ENCODE assay signal across 15 cellular contexts in genomic region chr1:51839094-51839493, GRCh38. TPM values are rescaled to one million over a fixed set of nuclear protein-coding genes. Genes with fewer than 3 reads are reported as not detected.
A peak's percentile ranks its signal among the peaks of the same experiment; 100 is the strongest.
DNase-seq lines count a peak whose midpoint lies in the region; TF ChIP-seq lines count a peak whose summit lies in the region.
"Had no signal": no experiment of that assay in that cellular context is flagged by ENCODE, and none has a peak within 500 bp of the region (broad histone marks: within the 10 kb centered on the region; RNA-seq: fewer than 3 reads in every experiment).

No MANE protein-coding gene starts in this region.

- BruUV-seq in A673 (replicated peaks; lab: Mats Ljungman, UMichigan) (no TSS peak), PC-9 (replicated peaks; lab: Mats Ljungman, UMichigan) (no TSS peak)

- H3K9me2 ChIP-seq in PC-9 (ENCODE audit: insufficient read depth), result no peaks in the 10 kb centered on the region

- H3K27ac ChIP-seq in A673 (ENCODE audit: low read depth, low read length, poor library complexity, severe bottlenecking) (peak overlapping the region; percentile 99), PC-9 (peak overlapping the region; percentile 24; the same call in 1 of the 2 replicates), VCaP (peak overlapping the region; percentile 37; the same call in 1 of the 2 replicates), epithelial cell of prostate (peak overlapping the region; percentile 4)
- H3K27ac ChIP-seq: A549; BLaER1 treated with 17β-estradiol and CSF1 and Interleukin-3, amounts not matched to agents 10 nM and 100 nM; GM23248 had no signal

- H3K4me2 ChIP-seq in PC-9, result no peak overlapping the region
- H3K4me2 ChIP-seq: A549; BLaER1 treated with 17β-estradiol and CSF1 and Interleukin-3, amounts not matched to agents 10 nM and 100 nM had no signal

- H3F3A ChIP-seq in PC-9 (ENCODE audit: insufficient read depth, low read depth), result peaks cover 19% of the 10 kb centered on the region

- H3K4me1 ChIP-seq in A673 (ENCODE audit: insufficient read depth, low read length, poor library complexity, severe bottlenecking) (peaks cover 46% of the 10 kb centered on the region), PC-9 (replicated peaks; ENCODE audit: insufficient read depth) (peaks cover 12% of the 10 kb centered on the region; the same call in 1 of the 2 replicates)
- H3K4me1 ChIP-seq: BLaER1 treated with 17β-estradiol and CSF1 and Interleukin-3, amounts not matched to agents 10 nM and 100 nM had no signal

- no peak overlapping the region for H2AFZ ChIP-seq in PC-9
- H2AFZ ChIP-seq: GM23248 had no signal

- H3K79me2 ChIP-seq in PC-9 (ENCODE audit: low read depth), result peaks cover 37% of the 10 kb centered on the region

- CTCF ChIA-PET in A673 (lab: Charles Lee), result no interaction called here
- CTCF ChIA-PET in PC-9 (lab: Charles Lee), result interaction anchor here (0.6 kb wide), 2 partner anchors 647 to 1187 kb away, joined by 3 to 4 read pairs; no protein-coding TSS in a partner anchor

- H3K4me3 ChIP-seq in A673 (ENCODE audit: low read depth, low read length, poor library complexity, severe bottlenecking), result peak overlapping the region; percentile 55
- no peak overlapping the region for H3K4me3 ChIP-seq in PC-9
- H3K4me3 ChIP-seq: A549; BLaER1 treated with 17β-estradiol and CSF1 and Interleukin-3, amounts not matched to agents 10 nM and 100 nM; GM12878; GM23248 had no signal

- H4K20me1 ChIP-seq in PC-9 (ENCODE audit: insufficient read depth), result peaks cover 15% of the 10 kb centered on the region; the same call in 1 of the 2 replicates

- intact Hi-C loops in A673 (cut with micrococcal nuclease; ENCODE audit: unreplicated experiment), result no loop called here
- intact Hi-C loops in PC-9 (cut with micrococcal nuclease; ENCODE audit: unreplicated experiment), result loop anchor here (10.0 kb wide), 1 partner anchor 166 kb away; no protein-coding TSS in a partner anchor

- no peak for TF ChIP-seq CTCF in A673 (conservative IDR thresholded peaks at IDR 0.05; ENCODE audit: low read depth, low read length)
- no peak for TF ChIP-seq CTCF in PC-9 (conservative IDR thresholded peaks at IDR 0.05)
- no peak for TF ChIP-seq CTCF in VCaP (conservative IDR thresholded peaks at IDR 0.05)

- DNase-seq in A673 (ENCODE audit: low spot score) (no peak), PC-9 (peak in 1 of 2 experiments; percentile 37), epithelial cell of prostate (ENCODE audit: low read depth, low spot score) (no peak), HK-2 (ENCODE audit: unreplicated experiment) (no peak), DMS79 (lab: John Stamatoyannopoulos, UW) (no peak), AG08396 (ENCODE audit: low spot score) (no peak), NCI-H128 (lab: John Stamatoyannopoulos, UW; ENCODE audit: unreplicated experiment) (no peak)
- DNase-seq: Calu3; CD4-positive, CD25-positive, alpha-beta regulatory T cell; DMS 273 treated with DMSO at 0.1 percent for 48 hours; GM23248 had no signal

- H3K36me3 ChIP-seq in A673 (ENCODE audit: insufficient read depth, low read length, poor library complexity, severe bottlenecking) (peaks cover 64% of the 10 kb centered on the region), PC-9 (ENCODE audit: low read depth) (peaks cover 37% of the 10 kb centered on the region)

- POLR2A ChIA-PET in A673 (lab: Charles Lee; ENCODE audit: low non-redundant PET), result no interaction called here
- POLR2A ChIA-PET in PC-9 (lab: Charles Lee; ENCODE audit: unreplicated experiment), result interaction anchor here (0.6 kb wide), 1 partner anchor 738 kb away, joined by 11 read pairs; no protein-coding TSS in a partner anchor

- no peaks in the 10 kb centered on the region for H3K9me3 ChIP-seq in A673 (ENCODE audit: low read depth, low read length, poor library complexity, severe bottlenecking)
- H3K9me3 ChIP-seq in PC-9 (ENCODE audit: insufficient read depth, low read depth), result no peaks in the 10 kb centered on the region
- H3K9me3 ChIP-seq: A549; BLaER1 treated with 17β-estradiol and CSF1 and Interleukin-3, amounts not matched to agents 10 nM and 100 nM had no signal

- no peaks in the 10 kb centered on the region for H3K27me3 ChIP-seq in A673 (replicated peaks; ENCODE audit: insufficient read depth, low read depth, low read length, poor library complexity)
- H3K27me3 ChIP-seq in PC-9 (ENCODE audit: insufficient read depth, low read depth), result no peaks in the 10 kb centered on the region
- H3K27me3 ChIP-seq: BLaER1 treated with 17β-estradiol and CSF1 and Interleukin-3, amounts not matched to agents 10 nM and 100 nM had no signal

RNA-seq across cellular contexts. Expression of gene NRDC, which starts 39.4 kb away (rescaled TPM):
- total RNA-seq in A673 (2021) (1,009 and 1,043 TPM in 2 replicates), PC-9 (2021) (217 and 219 TPM in 2 replicates)

Comparison
In these comparisons a context has a peak if more than half of its experiments do, and no peak if none do; other contexts are left out.
1. H3K27ac ChIP-seq: peak in every context shown above with its lines; median percentile 99 in A673; 37 in VCaP; 24 in PC-9; 4 in epithelial cell of prostate.